1 cellular context compared by ENCODE assay signal in the genomic region with DNA sequence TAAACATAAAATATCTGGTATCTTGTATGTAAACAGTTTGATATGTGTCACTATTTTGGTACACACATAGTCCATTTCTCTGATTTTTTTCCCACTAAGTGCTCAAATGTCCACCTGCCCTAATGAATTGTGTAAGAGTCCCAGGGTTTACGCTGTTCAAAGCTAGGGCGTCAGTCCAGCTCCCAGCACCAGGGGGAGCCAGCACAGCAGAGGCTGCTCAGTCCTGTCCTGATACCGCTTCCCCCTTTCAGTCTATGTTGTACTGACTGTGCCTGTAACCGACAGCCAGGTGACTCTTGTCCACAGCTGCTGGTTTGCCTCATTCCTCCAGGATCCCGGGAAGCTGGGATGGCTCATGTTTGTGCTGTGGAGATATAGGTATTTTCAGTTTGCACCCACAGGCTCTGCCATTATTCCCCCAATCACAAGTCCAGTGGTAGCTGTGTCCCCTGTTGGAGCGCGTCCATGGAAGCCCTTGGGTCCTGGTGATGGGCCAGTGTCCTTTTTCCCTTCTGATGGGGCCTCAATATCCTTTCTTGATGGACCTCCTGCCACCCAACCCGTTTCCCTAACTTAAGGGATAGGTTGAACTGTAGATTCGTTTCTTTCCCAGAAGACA.
TF ChIP-seq lines count a peak whose summit lies in the region.

No MANE protein-coding gene starts in this region.

TF ChIP-seq in GM23338, 12 proteins besides CTCF, POLR2A, EP300 and RAD21 (continued from another document):
- TF ChIP-seq, protein P1, sequence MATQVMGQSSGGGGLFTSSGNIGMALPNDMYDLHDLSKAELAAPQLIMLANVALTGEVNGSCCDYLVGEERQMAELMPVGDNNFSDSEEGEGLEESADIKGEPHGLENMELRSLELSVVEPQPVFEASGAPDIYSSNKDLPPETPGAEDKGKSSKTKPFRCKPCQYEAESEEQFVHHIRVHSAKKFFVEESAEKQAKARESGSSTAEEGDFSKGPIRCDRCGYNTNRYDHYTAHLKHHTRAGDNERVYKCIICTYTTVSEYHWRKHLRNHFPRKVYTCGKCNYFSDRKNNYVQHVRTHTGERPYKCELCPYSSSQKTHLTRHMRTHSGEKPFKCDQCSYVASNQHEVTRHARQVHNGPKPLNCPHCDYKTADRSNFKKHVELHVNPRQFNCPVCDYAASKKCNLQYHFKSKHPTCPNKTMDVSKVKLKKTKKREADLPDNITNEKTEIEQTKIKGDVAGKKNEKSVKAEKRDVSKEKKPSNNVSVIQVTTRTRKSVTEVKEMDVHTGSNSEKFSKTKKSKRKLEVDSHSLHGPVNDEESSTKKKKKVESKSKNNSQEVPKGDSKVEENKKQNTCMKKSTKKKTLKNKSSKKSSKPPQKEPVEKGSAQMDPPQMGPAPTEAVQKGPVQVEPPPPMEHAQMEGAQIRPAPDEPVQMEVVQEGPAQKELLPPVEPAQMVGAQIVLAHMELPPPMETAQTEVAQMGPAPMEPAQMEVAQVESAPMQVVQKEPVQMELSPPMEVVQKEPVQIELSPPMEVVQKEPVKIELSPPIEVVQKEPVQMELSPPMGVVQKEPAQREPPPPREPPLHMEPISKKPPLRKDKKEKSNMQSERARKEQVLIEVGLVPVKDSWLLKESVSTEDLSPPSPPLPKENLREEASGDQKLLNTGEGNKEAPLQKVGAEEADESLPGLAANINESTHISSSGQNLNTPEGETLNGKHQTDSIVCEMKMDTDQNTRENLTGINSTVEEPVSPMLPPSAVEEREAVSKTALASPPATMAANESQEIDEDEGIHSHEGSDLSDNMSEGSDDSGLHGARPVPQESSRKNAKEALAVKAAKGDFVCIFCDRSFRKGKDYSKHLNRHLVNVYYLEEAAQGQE (IDR thresholded peaks at IDR 0.05; ENCODE audit: unreplicated experiment) = no peak
- TF ChIP-seq STAT1 (IDR thresholded peaks at IDR 0.05; ENCODE audit: unreplicated experiment) = no peak
- no peak for TF ChIP-seq ZNF114 (CRISPR knock-in tag; IDR thresholded peaks at IDR 0.05)
- no peak for TF ChIP-seq EZH2phosphoT487 (IDR thresholded peaks at IDR 0.05; ENCODE audit: unreplicated experiment)
TF ChIP-seq in GM23338: peak in this region for 0.
